ENCODE assay signal across 8 cellular contexts in the genomic region with DNA sequence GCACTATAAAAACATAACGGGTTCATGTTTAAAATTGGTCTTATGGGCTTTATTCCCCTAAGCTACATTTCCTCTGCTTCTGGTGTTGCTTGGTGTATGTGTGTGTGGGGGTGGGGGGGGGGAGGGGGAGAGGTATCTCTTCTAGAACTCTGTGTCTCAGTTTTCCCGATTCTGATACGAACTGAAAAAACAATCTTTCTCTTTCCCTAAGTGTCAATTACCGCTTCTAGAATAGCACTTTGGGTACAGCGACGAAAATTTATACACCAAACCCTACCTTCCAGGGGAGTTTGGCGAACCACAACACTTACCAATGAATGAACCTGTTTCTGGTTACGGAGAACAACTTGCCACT. TPM values are rescaled to one million over a fixed set of nuclear protein-coding genes. Genes with fewer than 3 reads are reported as not detected.
A peak's percentile ranks its signal among the peaks of the same experiment; 100 is the strongest.
DNase-seq lines count a peak whose midpoint lies in the region; ATAC-seq and TF ChIP-seq lines count a peak whose summit lies in the region.

No MANE protein-coding gene starts in this region.

- H3K4me1 Mint-ChIP-seq in CD4-positive, alpha-beta T cell (ENCODE audit: low read depth), result peaks cover 64% of the 10 kb centered on the region
- peaks cover 14% of the 10 kb centered on the region for H3K4me1 Mint-ChIP-seq in endodermal cell

- no peak for ATAC-seq in CD4-positive, alpha-beta T cell (ENCODE audit: poor library complexity)
- no peak for ATAC-seq in PC-3
- ATAC-seq in GM21825 (IDR thresholded peaks at IDR 0.05; ENCODE audit: unreplicated experiment), result no peak
- no peak for ATAC-seq in GM19324 (IDR thresholded peaks at IDR 0.05; ENCODE audit: low FRiP score, unreplicated experiment)
- ATAC-seq in HG02678 (IDR thresholded peaks at IDR 0.05; ENCODE audit: unreplicated experiment), result no peak

- no peak overlapping the region for H2BK15ac ChIP-seq in neuronal stem cell (ENCODE audit: low read length)

- no peak overlapping the region for H2BK12ac ChIP-seq in neuronal stem cell (ENCODE audit: low read length)

- CTCF ChIA-PET in CD4-positive, alpha-beta T cell (lab: Charles Lee), result interaction anchor here (1.1 kb wide), 1 partner anchor 87 kb away, joined by 4 read pairs; no protein-coding TSS in a partner anchor
- CTCF ChIA-PET in PC-3 (lab: Charles Lee), result no interaction called here

- H3K9ac ChIP-seq in PC-3 (ENCODE audit: low read length) (peak overlapping the region; percentile 92), endodermal cell (ENCODE audit: extremely low read depth, low read length, poor library complexity, severe bottlenecking) (peak overlapping the region; percentile 99), neuronal stem cell (ENCODE audit: low read depth, low read length, poor library complexity) (peak overlapping the region; percentile 91)

- H3K9me3 ChIP-seq in CD4-positive, alpha-beta T cell (ENCODE audit: control insufficient read depth, low read length), result no peaks in the 10 kb centered on the region
- no peaks in the 10 kb centered on the region for H3K9me3 ChIP-seq in PC-3 (ENCODE audit: low read length)
- no peaks in the 10 kb centered on the region for H3K9me3 ChIP-seq in endodermal cell (ENCODE audit: control insufficient read depth, low read length)
- H3K9me3 ChIP-seq in neuronal stem cell (replicated peaks in 1 of 2; ENCODE audit: control insufficient read depth in 2 of 2, insufficient read depth in 1 of 2, low read depth in 1 of 2, low read length in 2 of 2), result no peaks in the 10 kb centered on the region

- H3K36me3 ChIP-seq in PC-3 (ENCODE audit: low read depth, low read length) (peaks cover 19% of the 10 kb centered on the region), endodermal cell (ENCODE audit: control insufficient read depth, insufficient read depth, low read length) (peaks cover 38% of the 10 kb centered on the region), neuronal stem cell (replicated peaks in 1 of 2; ENCODE audit: control insufficient read depth in 2 of 2, insufficient read depth in 2 of 2, low read length in 2 of 2) (peaks cover 18 to 46% of the 10 kb centered on the region in 2 donors)

- no peak overlapping the region for H2BK5ac ChIP-seq in neuronal stem cell (ENCODE audit: low read length)

- no peaks in the 10 kb centered on the region for H4K20me1 ChIP-seq in PC-3 (ENCODE audit: low read length)

- H3K27me3 Mint-ChIP-seq in CD4-positive, alpha-beta T cell, result no peaks in the 10 kb centered on the region
- H3K27me3 Mint-ChIP-seq in endodermal cell (ENCODE audit: insufficient read depth), result peaks cover 2% of the 10 kb centered on the region

- peak overlapping the region; percentile 100 for H3K4me3 Mint-ChIP-seq in CD4-positive, alpha-beta T cell
- peak overlapping the region; percentile 97 for H3K4me3 Mint-ChIP-seq in endodermal cell

- BruUV-seq in PC-3 (replicated peaks; lab: Mats Ljungman, UMichigan), result no TSS peak

- H3K36me3 Mint-ChIP-seq in CD4-positive, alpha-beta T cell (ENCODE audit: low read depth), result peaks cover 35% of the 10 kb centered on the region
- peaks cover 15% of the 10 kb centered on the region for H3K36me3 Mint-ChIP-seq in endodermal cell (ENCODE audit: low read depth)

- H3K79me2 ChIP-seq in PC-3 (ENCODE audit: low read length), result peaks cover 52% of the 10 kb centered on the region

- H3K14ac ChIP-seq in neuronal stem cell (ENCODE audit: low read length), result no peak overlapping the region

- H3K9me2 ChIP-seq in PC-3 (replicated peaks; ENCODE audit: low read length), result no peaks in the 10 kb centered on the region

- peak overlapping the region; percentile 85 for H3K4me3 ChIP-seq in PC-3 (ENCODE audit: low read length)
- H3K4me3 ChIP-seq in endodermal cell (ENCODE audit: low read length), result peak overlapping the region; percentile 100
- H3K4me3 ChIP-seq in neuronal stem cell (ENCODE audit: low read length in 2 of 2), result peak overlapping the region; percentile 91 to 95

- TF ChIP-seq CTCF in CD4-positive, alpha-beta T cell (IDR thresholded peaks at IDR 0.05), result no peak
- TF ChIP-seq CTCF in PC-3 (conservative IDR thresholded peaks at IDR 0.05; ENCODE audit: low read depth, low read length) (no peak), endodermal cell (conservative IDR thresholded peaks at IDR 0.05) (no peak), GM13977 (IDR thresholded peaks at IDR 0.05; ENCODE audit: extremely low read depth, insufficient read depth, missing control alignments) (no peak)

- H3K23ac ChIP-seq in neuronal stem cell (ENCODE audit: low read depth, low read length, poor library complexity), result peak overlapping the region; percentile 74

- H3K27ac ChIP-seq in CD4-positive, alpha-beta T cell (ENCODE audit: low read depth, low read length), result peak overlapping the region; percentile 82
- peak overlapping the region; percentile 52 for H3K27ac ChIP-seq in PC-3 (ENCODE audit: low read length)
- H3K27ac ChIP-seq in endodermal cell (ENCODE audit: low read depth, low read length), result peak overlapping the region; percentile 97
- no peak overlapping the region for H3K27ac ChIP-seq in neuronal stem cell (replicated peaks; ENCODE audit: low read length)

- intact Hi-C loops in CD4-positive, alpha-beta T cell (cut with DNase I, micrococcal nuclease), result loop anchor here (5.0 to 10.0 kb wide), 5 partner anchors 80 to 670 kb away; partner anchors contain the start of genes AGBL2 (in 1 of the 2), ARFGAP2 (in 1 of the 2), FNBP4 (in 1 of the 2) and KBTBD4 (in 1 of the 2)
- intact Hi-C loops in PC-3 (cut with micrococcal nuclease), result loop anchor here (5.0 kb wide), 1 partner anchor 80 kb away; the partner anchor contains the start of gene FNBP4

- H2AFZ ChIP-seq in PC-3 (ENCODE audit: low read length) (peak overlapping the region; percentile 83), neuronal stem cell (ENCODE audit: low read length) (peak overlapping the region; percentile 95)

- H3K27me3 ChIP-seq in CD4-positive, alpha-beta T cell (ENCODE audit: control insufficient read depth, insufficient read depth, low read length), result no peaks in the 10 kb centered on the region
- H3K27me3 ChIP-seq in PC-3 (ENCODE audit: low read length), result no peaks in the 10 kb centered on the region
- H3K27me3 ChIP-seq in endodermal cell (ENCODE audit: control insufficient read depth, insufficient read depth, low read length, poor library complexity, severe bottlenecking), result no peaks in the 10 kb centered on the region
- no peaks in the 10 kb centered on the region for H3K27me3 ChIP-seq in neuronal stem cell (ENCODE audit: control insufficient read depth in 3 of 3, insufficient read depth in 3 of 3, low read depth in 1 of 3, low read length in 3 of 3)

- no peak for DNase-seq in CD4-positive, alpha-beta T cell
- DNase-seq in PC-3 (no peak), endodermal cell (no peak), neuronal stem cell (ENCODE audit: low spot score) (no peak), GM13977 (ENCODE audit: low spot score) (no peak)

- in situ Hi-C loops in GM13977 (cut with MboI; ENCODE audit: low pct_unique_long_range_greater_than_20kb, low sequenced_read_pairs, unreplicated experiment), result no loop called here

- peak overlapping the region; percentile 98 for H3K27ac Mint-ChIP-seq in CD4-positive, alpha-beta T cell
- peak overlapping the region; percentile 99 for H3K27ac Mint-ChIP-seq in endodermal cell

- 3 to 11% methylated on average over 5 to 8 of the region's 8 CpGs for WGBS in endodermal cell (ENCODE audit: insufficient coverage in 1 of 2, insufficient read length in 1 of 2), 2 experiments
- no CpG with 5 or more reads among the region's 8 CpGs for WGBS in neuronal stem cell (ENCODE audit: extremely low coverage in 2 of 2, insufficient read length in 2 of 2, insufficient replicate concordance in 1 of 2), 2 donors

- H3K4me2 ChIP-seq in PC-3 (ENCODE audit: low read length) (peak overlapping the region; percentile 86), neuronal stem cell (ENCODE audit: insufficient read depth, low read length, poor library complexity, severe bottlenecking) (peak overlapping the region; percentile 69)

- peak overlapping the region; percentile 98 for H3K18ac ChIP-seq in neuronal stem cell (ENCODE audit: low read length)

- H3K4ac ChIP-seq in neuronal stem cell (ENCODE audit: low read length), result no peak overlapping the region

- no peak overlapping the region for H4K8ac ChIP-seq in neuronal stem cell (ENCODE audit: low read depth, low read length)

- no peak overlapping the region for H4K91ac ChIP-seq in neuronal stem cell (ENCODE audit: low read depth, low read length, poor library complexity)

- H2BK120ac ChIP-seq in neuronal stem cell (ENCODE audit: low read depth, low read length), result no peak overlapping the region

- H3F3A ChIP-seq in PC-3 (ENCODE audit: low read length, unreplicated experiment), result no peaks in the 10 kb centered on the region

- H2AK5ac ChIP-seq in neuronal stem cell (ENCODE audit: low read depth, low read length), result no peak overlapping the region

- peaks cover 12% of the 10 kb centered on the region for H3K4me1 ChIP-seq in PC-3 (ENCODE audit: insufficient read depth, low read length)
- peaks cover 2% of the 10 kb centered on the region for H3K4me1 ChIP-seq in endodermal cell (ENCODE audit: control insufficient read depth, insufficient read depth, low read length)
- H3K4me1 ChIP-seq in neuronal stem cell (ENCODE audit: control insufficient read depth in 2 of 2, insufficient read depth in 1 of 2, low read depth in 1 of 2, low read length in 2 of 2), result peaks cover 7 to 11% of the 10 kb centered on the region in 2 donors

- peaks cover 10% of the 10 kb centered on the region for H3K79me1 ChIP-seq in neuronal stem cell (ENCODE audit: low read depth, low read length)

- POLR2A ChIA-PET in CD4-positive, alpha-beta T cell (lab: Charles Lee), result interaction anchor here (0.6 to 1.9 kb wide), 18 partner anchors 8 to 632 kb away, joined by 3 to 21 read pairs (median 4); partner anchors contain the start of genes AGBL2, DDB2 and FNBP4
- POLR2A ChIA-PET in PC-3 (lab: Charles Lee; ENCODE audit: unreplicated experiment), result interaction anchor here (0.6 kb wide), 1 partner anchor 1372 kb away, joined by 8 read pairs; no protein-coding TSS in a partner anchor

- H3K9me3 Mint-ChIP-seq in CD4-positive, alpha-beta T cell, result no peaks in the 10 kb centered on the region
- no peaks in the 10 kb centered on the region for H3K9me3 Mint-ChIP-seq in endodermal cell

RNA-seq across cellular contexts. Expression of gene NUP160, which starts 0.6 kb away (rescaled TPM):
- 10 to 100 TPM; 41.9 to 47.9 TPM for total RNA-seq in CD4-positive, alpha-beta T cell
- total RNA-seq in PC-3 (2014; rRNA removed), result 23.0 and 25.9 TPM in 2 replicates
- 10 to 100 TPM; 82.1 to 87.6 TPM for total RNA-seq in endodermal cell
- 65.6 TPM for polyA plus RNA-seq in endodermal cell (2013, experiment 1 of 2)
- polyA plus RNA-seq in endodermal cell (2013, experiment 2 of 2), result 60.8 TPM
- 28.9 TPM for polyA plus RNA-seq in neuronal stem cell (2013, experiment 1 of 2)
- 28.0 TPM for polyA plus RNA-seq in neuronal stem cell (2013, experiment 2 of 2)
